Comparison of ENCODE assay signal across 8 cellular contexts in the genomic region with DNA sequence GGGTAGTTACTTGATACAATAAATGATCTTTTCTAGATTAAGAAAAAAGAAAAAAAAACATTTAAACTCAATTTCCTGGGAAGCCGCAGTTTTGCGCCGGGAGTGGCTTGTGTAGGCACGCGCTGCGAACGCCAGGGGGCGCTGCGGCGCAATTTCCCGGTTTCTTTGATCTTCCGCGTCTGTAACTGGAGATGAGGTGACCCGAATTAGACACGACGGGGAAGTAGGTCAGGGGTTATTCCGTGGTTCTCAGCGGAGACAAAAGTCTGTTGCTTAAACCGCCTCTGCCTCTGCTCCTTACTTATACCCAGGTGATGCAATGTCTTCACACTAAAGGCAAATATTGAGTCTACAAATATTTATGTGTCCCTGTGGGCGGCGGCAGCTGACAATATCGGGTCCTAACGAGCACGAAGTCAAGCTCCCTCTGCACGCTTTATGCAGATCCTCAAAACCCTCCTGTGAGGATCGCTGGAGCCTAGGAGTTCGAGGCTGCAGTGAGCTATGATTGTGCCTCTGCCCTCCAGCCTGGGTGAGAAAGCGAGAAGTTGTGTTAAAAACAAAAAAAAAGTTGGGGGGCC.
A peak's percentile ranks its signal among the peaks of the same experiment; 100 is the strongest.
DNase-seq lines count a peak whose midpoint lies in the region; ATAC-seq and TF ChIP-seq lines count a peak whose summit lies in the region.

No MANE protein-coding gene starts in this region.

- no peak for ATAC-seq in GM18520 (IDR thresholded peaks at IDR 0.05; ENCODE audit: unreplicated experiment)

- peaks cover 9% of the 10 kb centered on the region for H3K27me3 ChIP-seq in HAP-1 (ENCODE audit: low read depth)

- H3K4me3 ChIP-seq in HAP-1: no peak overlapping the region

- TF ChIP-seq CTCF in AG09319 (IDR thresholded peaks at IDR 0.05; ENCODE audit: low read depth, low read length): peak; percentile 99

- DNase-seq in AG09319 (ENCODE audit: extremely low read depth, low read depth) (peak; percentile 30), HAP-1 (ENCODE audit: low spot score in 2 of 2) (peak; percentile 81 to 89), NCI-H446 treated with DMSO at 0.1 percent for 48 hours (lab: John Stamatoyannopoulos, UW) (peak; percentile 16), kidney glomerular epithelial cell (lab: John Stamatoyannopoulos, UW) (peak; percentile 57)
- DNase-seq in activated CD4-positive, alpha-beta T cell treated with anti-CD3 and anti-CD28 coated beads for 1 hour: peak; percentile 78
- DNase-seq in central memory CD4-positive, alpha-beta T cell: peak; percentile 88
- peak; percentile 70 to 76 for DNase-seq in stimulated activated CD4-positive, alpha-beta T cell treated with anti-CD3 and anti-CD28 coated beads, Interleukin-15, amount 100 ng/mL, for 48 hours (ENCODE audit: low read depth in 2 of 2)

- no peaks in the 10 kb centered on the region for H3K36me3 ChIP-seq in HAP-1 (replicated peaks)

- H3K4me1 ChIP-seq in HAP-1: peaks cover 4% of the 10 kb centered on the region

- no peaks in the 10 kb centered on the region for H3K9me3 ChIP-seq in HAP-1

- in situ Hi-C loops in HAP-1 (cut with MboI; ENCODE audit: low sequenced_read_pairs): no loop called here

Comparison
In these comparisons a context has a peak if more than half of its experiments do, and no peak if none do; other contexts are left out.
1. DNase-seq: peak in every context shown above with its lines; median percentile 88 in central memory CD4-positive, alpha-beta T cell; 85 in HAP-1; 78 in activated CD4-positive, alpha-beta T cell treated with anti-CD3 and anti-CD28 coated beads for 1 hour; 73 in stimulated activated CD4-positive, alpha-beta T cell treated with anti-CD3 and anti-CD28 coated beads, Interleukin-15, amount 100 ng/mL, for 48 hours; 57 in kidney glomerular epithelial cell; 30 in AG09319; 16 in NCI-H446 treated with DMSO at 0.1 percent for 48 hours.